ENCODE assay signal across 17 cellular contexts in the genomic region with DNA sequence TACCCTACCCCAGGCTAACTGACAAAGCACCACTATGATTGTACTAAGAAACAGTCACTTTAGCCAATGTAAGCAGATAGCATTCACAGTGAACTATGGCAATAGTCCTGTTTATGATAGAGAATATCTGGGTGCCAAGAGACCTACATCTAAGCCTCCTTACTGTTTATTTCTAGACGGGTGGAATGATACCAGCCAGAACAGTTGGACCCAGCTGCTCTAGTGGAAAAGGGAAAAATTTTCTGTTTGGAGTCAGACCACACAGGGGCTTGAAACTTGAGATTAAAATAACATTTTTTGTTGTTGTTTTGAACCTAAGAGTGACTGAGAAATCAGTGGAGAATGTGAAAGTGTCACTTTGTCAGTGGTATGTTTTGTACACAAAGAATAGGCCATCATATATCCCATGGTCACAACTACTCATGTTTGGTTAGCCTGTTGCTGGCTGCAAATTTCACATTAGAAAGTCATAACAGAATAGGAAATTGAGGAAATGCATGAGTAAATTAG.
A peak's percentile ranks its signal among the peaks of the same experiment; 100 is the strongest.
DNase-seq lines count a peak whose midpoint lies in the region; ATAC-seq and TF ChIP-seq lines count a peak whose summit lies in the region.
"Had no signal": no experiment of that assay in that cellular context is flagged by ENCODE, and none has a peak within 500 bp of the region (broad histone marks: within the 10 kb centered on the region; RNA-seq: fewer than 3 reads in every experiment).

No MANE protein-coding gene starts in this region.

- no peaks in the 10 kb centered on the region for H3K27me3 ChIP-seq in hepatocyte

- DNase-seq in H4 (ENCODE audit: low spot score) (peak; percentile 61), astrocyte of the hippocampus (ENCODE audit: low read depth, low spot score) (peak; percentile 3), hepatocyte (ENCODE audit: low spot score) (no peak), type B pancreatic cell (ENCODE audit: extremely low spot score, unreplicated experiment) (no peak), GM20000 (ENCODE audit: low spot score) (no peak), amygdala (lab: John Stamatoyannopoulos, UW) (no peak)
- DNase-seq: CD4-positive, CD25-positive, alpha-beta regulatory T cell; DMS79 treated with DMSO at 0.1 percent for 48 hours; NCI-H1105; NCI-H146; NCI-H2029; NCI-H226; NCI-H526 had no signal

- H3K36me3 ChIP-seq in hepatocyte (replicated peaks; ENCODE audit: insufficient read depth, low read depth): no peaks in the 10 kb centered on the region

- peaks cover 7% of the 10 kb centered on the region for H3K36me3 Mint-ChIP-seq in type B pancreatic cell
- H3K36me3 Mint-ChIP-seq: CD4-positive, CD25-positive, alpha-beta regulatory T cell; IgD-negative memory B cell had no signal

- H3K27ac ChIP-seq in hepatocyte: peak overlapping the region; percentile 29

- no peaks in the 10 kb centered on the region for H3K9me2 ChIP-seq in hepatocyte (replicated peaks; ENCODE audit: insufficient read depth)

- ATAC-seq in GM21423 (IDR thresholded peaks at IDR 0.05; ENCODE audit: unreplicated experiment): no peak
- ATAC-seq: GM23338, HCT116 had no signal

- H2AFZ ChIP-seq in hepatocyte: no peak overlapping the region
- H2AFZ ChIP-seq: GM23338 had no signal

- no peak overlapping the region for H3K4me3 ChIP-seq in hepatocyte
- H3K4me3 ChIP-seq: GM23338 had no signal

- H3K4me1 ChIP-seq in hepatocyte (ENCODE audit: insufficient read depth): no peaks in the 10 kb centered on the region

- peaks cover 9% of the 10 kb centered on the region for H3K9me3 Mint-ChIP-seq in type B pancreatic cell
- H3K9me3 Mint-ChIP-seq: GM23338 had no signal

- H3K4me3 Mint-ChIP-seq in type B pancreatic cell: no peak overlapping the region
- H3K4me3 Mint-ChIP-seq: CD4-positive, CD25-positive, alpha-beta regulatory T cell; GM23338; IgD-negative memory B cell had no signal

- H3K9me3 ChIP-seq in hepatocyte (ENCODE audit: low read depth): no peaks in the 10 kb centered on the region

- no peaks in the 10 kb centered on the region for H3K79me2 ChIP-seq in hepatocyte

- H3K4me1 Mint-ChIP-seq in type B pancreatic cell (ENCODE audit: unreplicated experiment): peaks cover 20% of the 10 kb centered on the region
- H3K4me1 Mint-ChIP-seq: CD4-positive, CD25-positive, alpha-beta regulatory T cell; GM23338; IgD-negative memory B cell had no signal

- peak overlapping the region; percentile 30 for H3K27ac Mint-ChIP-seq in type B pancreatic cell
- H3K27ac Mint-ChIP-seq: CD4-positive, CD25-positive, alpha-beta regulatory T cell; GM23338; IgD-negative memory B cell had no signal

- no peak overlapping the region for H3K4me2 ChIP-seq in hepatocyte
- H3K4me2 ChIP-seq: GM23338 had no signal

- H3K27me3 Mint-ChIP-seq in type B pancreatic cell: no peaks in the 10 kb centered on the region
- H3K27me3 Mint-ChIP-seq: CD4-positive, CD25-positive, alpha-beta regulatory T cell had no signal

- 32% methylated on average over 1 of the region's 1 CpG for WGBS in hepatocyte (ENCODE audit: low lambda C conversion rate, missing lambda C conversion rate)

- TF ChIP-seq CTCF in hepatocyte (IDR thresholded peaks at IDR 0.05; ENCODE audit: poor library complexity) (no peak), type B pancreatic cell (conservative IDR thresholded peaks at IDR 0.05) (no peak), GM20000 (IDR thresholded peaks at IDR 0.05; ENCODE audit: extremely low read depth, missing control alignments) (no peak)

- no peaks in the 10 kb centered on the region for H4K20me1 ChIP-seq in hepatocyte (ENCODE audit: insufficient read depth, poor library complexity, severe bottlenecking)

Comparison
In these comparisons a context has a peak if more than half of its experiments do, and no peak if none do; other contexts are left out.
1. DNase-seq: peak in H4 (single experiment) and astrocyte of the hippocampus (single experiment); none in hepatocyte (single experiment), type B pancreatic cell (single experiment), GM20000 (single experiment) and amygdala (0 of 56).